Comparison of ENCODE assay signal across 8 cellular contexts in the genomic region with DNA sequence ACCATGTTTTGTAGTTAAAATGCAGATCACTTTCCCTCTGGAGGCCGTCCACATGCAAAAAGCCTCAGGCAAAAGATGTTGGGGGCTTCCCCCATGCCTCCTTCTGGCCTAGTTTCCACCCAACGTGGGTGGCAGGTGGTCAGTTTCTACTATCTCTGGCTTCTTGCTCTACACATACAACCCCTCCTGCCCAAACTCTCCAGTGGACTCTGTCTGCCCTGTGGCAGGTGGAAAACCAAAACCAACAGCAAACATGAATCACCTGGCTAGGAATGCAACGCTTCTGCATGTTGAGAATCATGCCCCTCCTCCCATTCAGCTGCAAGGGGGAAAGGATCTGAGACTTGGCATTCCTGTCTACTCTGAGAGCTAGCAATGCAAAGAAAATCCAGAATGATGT.
DNase-seq lines count a peak whose midpoint lies in the region; ATAC-seq and TF ChIP-seq lines count a peak whose summit lies in the region.
"Had no signal": no experiment of that assay in that cellular context is flagged by ENCODE, and none has a peak within 500 bp of the region (broad histone marks: within the 10 kb centered on the region; RNA-seq: fewer than 3 reads in every experiment).

No MANE protein-coding gene starts in this region.

- no peaks in the 10 kb centered on the region for H3K36me3 ChIP-seq in thyroid gland

- H3K4me1 ChIP-seq in thyroid gland = peaks cover 18 to 35% of the 10 kb centered on the region in 2 donors
- H3K4me1 ChIP-seq: right lobe of liver had no signal

- CTCF ChIA-PET in HEK293T (lab: Yijun Ruan, JAX) = interaction anchor here (2.4 to 2.5 kb wide), 2 partner anchors 10 kb away, joined by 11 to 14 read pairs; no protein-coding TSS in a partner anchor

- TF ChIP-seq CTCF in thyroid gland (IDR thresholded peaks at IDR 0.05) = no peak

- DNase-seq in amniotic epithelial cell (ENCODE audit: low read depth) = peak; percentile 19
- DNase-seq in thyroid gland = peak; percentile 53 to 65
- DNase-seq in HEK293T (ENCODE audit: extremely low spot score) = no peak
- no peak for DNase-seq in activated CD4-positive, alpha-beta T cell treated with anti-CD3 and anti-CD28 coated beads for 4 hours
- DNase-seq in stimulated activated CD8-positive, alpha-beta memory T cell treated with anti-CD3 and anti-CD28 coated beads, Interleukin-4, amount 100 ng/mL, for 48 hours = no peak
- DNase-seq: right lobe of liver had no signal

- H3K27me3 ChIP-seq in thyroid gland = no peaks in the 10 kb centered on the region
- H3K27me3 ChIP-seq: right lobe of liver had no signal

- intact Hi-C loops in thyroid gland (cut with DNase I) = no loop called here

- 43 to 59% methylated on average over 3 of the region's 3 CpGs for WGBS in thyroid gland, 2 donors

- H3K4me3 ChIP-seq in thyroid gland (replicated peaks in 1 of 3) = no peak overlapping the region
- H3K4me3 ChIP-seq: right lobe of liver had no signal

- POLR2A ChIA-PET in HEK293T (lab: Yijun Ruan, JAX) = no interaction called here

- H3K27ac ChIP-seq in thyroid gland = peak overlapping the region in 2 of 3 donors; percentile 38 to 48
- H3K27ac ChIP-seq: right lobe of liver had no signal

- no peaks in the 10 kb centered on the region for H3K9me3 ChIP-seq in thyroid gland
- H3K9me3 ChIP-seq: right lobe of liver had no signal

- peak; percentile 84 for ATAC-seq in GM19035 (IDR thresholded peaks at IDR 0.05; ENCODE audit: unreplicated experiment)
- peak; percentile 64 for ATAC-seq in HG02981 (IDR thresholded peaks at IDR 0.05; ENCODE audit: unreplicated experiment)

- no peak for TF ChIP-seq POLR2A in thyroid gland (IDR thresholded peaks at IDR 0.05)

TF ChIP-seq in HEK293T, 16 proteins besides CTCF, POLR2A, EP300 and RAD21:
- no peak for TF ChIP-seq HDGF (IDR thresholded peaks at IDR 0.05; ENCODE audit: borderline replicate concordance)

Comparison
In these comparisons a context has a peak if more than half of its experiments do, and no peak if none do; other contexts are left out.
1. DNase-seq: peak in amniotic epithelial cell (single experiment) and thyroid gland (2 of 2); none in HEK293T (single experiment), activated CD4-positive, alpha-beta T cell treated with anti-CD3 and anti-CD28 coated beads for 4 hours (0 of 2) and stimulated activated CD8-positive, alpha-beta memory T cell treated with anti-CD3 and anti-CD28 coated beads, Interleukin-4, amount 100 ng/mL, for 48 hours (single experiment).